ENCODE assay signal across 13 cellular contexts in the genomic region with DNA sequence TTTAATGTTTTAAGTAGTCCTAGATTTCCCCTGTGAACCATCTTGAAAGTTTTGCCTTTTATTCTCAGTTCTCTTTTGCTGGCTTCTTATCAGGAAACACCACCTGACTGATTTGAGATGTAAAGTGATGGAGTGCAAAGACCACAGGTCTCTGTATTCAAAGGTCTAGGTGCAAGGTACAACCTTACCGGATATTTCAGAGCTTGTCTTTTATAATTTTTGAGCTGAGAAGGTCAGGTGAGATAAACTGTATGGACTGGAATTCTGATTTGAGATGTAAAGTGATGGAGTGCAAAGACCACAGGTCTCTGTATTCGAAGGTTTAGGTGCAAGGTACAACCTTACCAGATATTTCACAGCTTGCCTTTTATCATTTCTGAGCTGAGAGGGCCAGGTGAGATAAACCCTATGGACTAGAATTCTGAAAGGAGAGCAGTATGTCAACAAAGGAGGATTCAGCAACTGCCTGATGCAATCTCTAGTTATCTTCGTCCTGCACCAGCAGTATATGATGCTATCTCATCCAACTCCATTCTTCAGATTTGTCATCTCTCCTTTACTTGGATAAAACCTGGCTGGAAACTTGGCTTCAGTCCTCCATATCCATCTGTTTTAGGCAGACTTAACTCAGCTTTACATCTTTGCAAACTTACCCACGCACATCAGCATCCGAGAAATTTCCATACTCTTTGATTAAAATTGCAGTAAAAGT.
DNase-seq lines count a peak whose midpoint lies in the region; ATAC-seq, FAIRE-seq and TF ChIP-seq lines count a peak whose summit lies in the region.
"Had no signal": no experiment of that assay in that cellular context is flagged by ENCODE, and none has a peak within 500 bp of the region (broad histone marks: within the 10 kb centered on the region; RNA-seq: fewer than 3 reads in every experiment).

No MANE protein-coding gene starts in this region.

- WGBS in mesenchymal stem cell = 92% methylated on average over 3 of the region's 5 CpGs
- WGBS in gastroesophageal sphincter (ENCODE audit: low coverage in 1 of 2), 2 donors = 57 to 79% methylated on average over 4 to 5 of the region's 5 CpGs

- H3K27ac ChIP-seq in BLaER1 (peak overlapping the region; percentile 92), mesenchymal stem cell (ENCODE audit: low read length, poor library complexity, severe bottlenecking) (no peak overlapping the region), vagina (no peak overlapping the region), gastroesophageal sphincter (no peak overlapping the region)

- no peak overlapping the region for H3K4me3 ChIP-seq in BLaER1
- no peak overlapping the region for H3K4me3 ChIP-seq in mesenchymal stem cell (ENCODE audit: insufficient read depth in 1 of 2, low read depth in 1 of 2, low read length in 2 of 2)
- H3K4me3 ChIP-seq in MG63 = no peak overlapping the region
- H3K4me3 ChIP-seq in vagina = no peak overlapping the region
- H3K4me3 ChIP-seq in gastroesophageal sphincter = no peak overlapping the region

- no peak for TF ChIP-seq POLR2A in vagina (IDR thresholded peaks at IDR 0.05)
- no peak for TF ChIP-seq POLR2A in gastroesophageal sphincter (IDR thresholded peaks at IDR 0.05)

- no peak overlapping the region for H3K18ac ChIP-seq in mesenchymal stem cell (ENCODE audit: low read depth in 1 of 2, low read length in 2 of 2)

- H3K27me3 Mint-ChIP-seq in HFFc6 (ENCODE audit: insufficient read depth) = no peaks in the 10 kb centered on the region
- H3K27me3 Mint-ChIP-seq in activated naive CD8-positive, alpha-beta T cell treated with anti-CD3 and anti-CD28 coated beads for 36 hours = no peaks in the 10 kb centered on the region

- H2BK15ac ChIP-seq in mesenchymal stem cell (ENCODE audit: low read depth, poor library complexity, severe bottlenecking) = no peak overlapping the region

- no peak overlapping the region for H4K8ac ChIP-seq in mesenchymal stem cell (ENCODE audit: low read length)

- no peaks in the 10 kb centered on the region for H4K20me1 ChIP-seq in BLaER1

- H3K9me3 ChIP-seq in BLaER1 (no peaks in the 10 kb centered on the region), mesenchymal stem cell (ENCODE audit: control insufficient read depth, low read length) (no peaks in the 10 kb centered on the region), MG63 (no peaks in the 10 kb centered on the region), vagina (no peaks in the 10 kb centered on the region), gastroesophageal sphincter (no peaks in the 10 kb centered on the region)

- intact Hi-C loops in vagina (cut with DNase I) = loop anchor here (5.0 to 10.0 kb wide), 2 partner anchors 63 to 146 kb away; partner anchors contain the start of gene CENPV

- H3K23ac ChIP-seq in mesenchymal stem cell (ENCODE audit: low read length in 2 of 2) = no peak overlapping the region

- H3K14ac ChIP-seq in mesenchymal stem cell (ENCODE audit: low read length in 2 of 2) = no peak overlapping the region

- no peak overlapping the region for H2BK120ac ChIP-seq in mesenchymal stem cell (ENCODE audit: low read depth, low read length)

- peaks cover 60% of the 10 kb centered on the region for H3K4me1 Mint-ChIP-seq in HFFc6 (ENCODE audit: low read depth)
- peaks cover 65% of the 10 kb centered on the region for H3K4me1 Mint-ChIP-seq in activated naive CD8-positive, alpha-beta T cell treated with anti-CD3 and anti-CD28 coated beads for 36 hours

- H3K36me3 Mint-ChIP-seq in HFFc6 (ENCODE audit: low read depth) = peaks cover 8% of the 10 kb centered on the region; the same call in 1 of the 2 replicates
- H3K36me3 Mint-ChIP-seq in activated naive CD8-positive, alpha-beta T cell treated with anti-CD3 and anti-CD28 coated beads for 36 hours = peaks cover 31% of the 10 kb centered on the region

- H3K36me3 ChIP-seq in BLaER1 (no peaks in the 10 kb centered on the region), mesenchymal stem cell (ENCODE audit: control insufficient read depth in 1 of 2, insufficient read depth in 2 of 2, low read depth in 1 of 2, low read length in 2 of 2) (no peaks in the 10 kb centered on the region), MG63 (no peaks in the 10 kb centered on the region), vagina (no peaks in the 10 kb centered on the region), gastroesophageal sphincter (no peaks in the 10 kb centered on the region)

- no peak overlapping the region for H3K4me3 Mint-ChIP-seq in HFFc6
- no peak overlapping the region for H3K4me3 Mint-ChIP-seq in activated naive CD8-positive, alpha-beta T cell treated with anti-CD3 and anti-CD28 coated beads for 36 hours

- no peak overlapping the region for H2BK5ac ChIP-seq in mesenchymal stem cell (ENCODE audit: low read depth, low read length, poor library complexity, severe bottlenecking)

- H3K4me2 ChIP-seq in BLaER1 = peak overlapping the region; percentile 95
- H3K4me2 ChIP-seq in mesenchymal stem cell (ENCODE audit: low read length, poor library complexity, severe bottlenecking) = no peak overlapping the region

- H3K27me3 ChIP-seq in BLaER1 = no peaks in the 10 kb centered on the region
- H3K27me3 ChIP-seq in mesenchymal stem cell (ENCODE audit: control insufficient read depth in 1 of 2, insufficient read depth in 1 of 2, low read length in 2 of 2) = no peaks in the 10 kb centered on the region
- H3K27me3 ChIP-seq in MG63 = no peaks in the 10 kb centered on the region
- no peaks in the 10 kb centered on the region for H3K27me3 ChIP-seq in vagina
- H3K27me3 ChIP-seq in gastroesophageal sphincter = no peaks in the 10 kb centered on the region

- no peak for TF ChIP-seq EP300 in gastroesophageal sphincter (IDR thresholded peaks at IDR 0.05)

- no peak overlapping the region for H2BK12ac ChIP-seq in mesenchymal stem cell (ENCODE audit: low read length in 2 of 2)

- FAIRE-seq in HTR-8/SVneo (lab: Jason Lieb, UNC) = no peak

- H2AK5ac ChIP-seq in mesenchymal stem cell (ENCODE audit: low read length, severe bottlenecking) = peak overlapping the region; percentile 83

- H3K4me1 ChIP-seq in BLaER1 (peaks cover 86% of the 10 kb centered on the region), mesenchymal stem cell (ENCODE audit: control insufficient read depth, insufficient read depth, low read depth, low read length) (peaks cover 20% of the 10 kb centered on the region), vagina (peaks cover 35% of the 10 kb centered on the region), gastroesophageal sphincter (peaks cover 4 to 43% (median 29%) of the 10 kb centered on the region in 3 donors)

- H3K4ac ChIP-seq in mesenchymal stem cell (ENCODE audit: low read depth in 1 of 2, low read length in 2 of 2) = peak overlapping the region in 1 of 2 experiments; percentile 28

- no peaks in the 10 kb centered on the region for H3K9me3 Mint-ChIP-seq in HFFc6
- peaks cover 2% of the 10 kb centered on the region for H3K9me3 Mint-ChIP-seq in activated naive CD8-positive, alpha-beta T cell treated with anti-CD3 and anti-CD28 coated beads for 36 hours

- H4K91ac ChIP-seq in mesenchymal stem cell (ENCODE audit: low read length) = no peak overlapping the region

- peak overlapping the region; percentile 100; the same call in 1 of the 2 replicates for H3K27ac Mint-ChIP-seq in HFFc6
- peak overlapping the region; percentile 99 for H3K27ac Mint-ChIP-seq in activated naive CD8-positive, alpha-beta T cell treated with anti-CD3 and anti-CD28 coated beads for 36 hours

- ATAC-seq in gastroesophageal sphincter = no peak
- ATAC-seq: activated CD4-positive, CD25-positive, alpha-beta regulatory T cell treated with anti-CD3 and anti-CD28 coated beads, Interleukin-2, amount 50 U/mL, for 24 hours had no signal

- DNase-seq in HFFc6 (no peak), mesenchymal stem cell (no peak), MG63 (no peak), vagina (ENCODE audit: extremely low spot score in 2 of 2) (no peak), HTR-8/SVneo (ENCODE audit: insufficient read length, low spot score) (no peak)
- DNase-seq in activated naive CD8-positive, alpha-beta T cell treated with anti-CD3 and anti-CD28 coated beads for 36 hours = no peak
- DNase-seq: aorta; COR-L47; NCI-H1417; stimulated activated CD4-positive, alpha-beta T cell treated with anti-CD3 and anti-CD28 coated beads, Interleukin-12 subunit alpha, Interleukin-12 subunit beta, amount 100 ng/mL, for 4 hours had no signal

- peaks cover 4% of the 10 kb centered on the region for H3K79me1 ChIP-seq in mesenchymal stem cell (replicated peaks; ENCODE audit: low read length, poor library complexity, severe bottlenecking)

- TF ChIP-seq CTCF in HFFc6 (IDR thresholded peaks at IDR 0.05) (no peak), vagina (IDR thresholded peaks at IDR 0.05) (no peak), gastroesophageal sphincter (IDR thresholded peaks at IDR 0.05) (no peak)

- H3K9ac ChIP-seq in BLaER1 (0 out of 2 replicates have a peak overlapping the region, but pooled peaks have one; percentile 74), mesenchymal stem cell (ENCODE audit: low read length) (no peak overlapping the region)

- H2AFZ ChIP-seq in mesenchymal stem cell (ENCODE audit: low read depth, low read length) = no peak overlapping the region
